8 cellular contexts compared by ENCODE assay signal in genomic region chr9:99905833-99906402, GRCh38. TPM values are rescaled to one million over a fixed set of nuclear protein-coding genes. Genes with fewer than 3 reads are reported as not detected.
DNase-seq lines count a peak whose midpoint lies in the region; ATAC-seq lines count a peak whose summit lies in the region.

No MANE protein-coding gene starts in this region.

- peak overlapping the region; percentile 84 to 96 (median 91) for H3K4me3 ChIP-seq in subcutaneous abdominal adipose tissue (ENCODE audit: low read depth in 1 of 5, low read length in 5 of 5)

- H3K27me3 ChIP-seq in subcutaneous abdominal adipose tissue (ENCODE audit: control insufficient read depth in 5 of 5, insufficient read depth in 4 of 5, low read length in 5 of 5) = no peaks in the 10 kb centered on the region

- peak; percentile 9 for DNase-seq in D341Med (ENCODE audit: low spot score)
- no peak for DNase-seq in activated naive CD4-positive, alpha-beta T cell treated with anti-CD3 and anti-CD28 coated beads, Interleukin-2, amount 50 U/mL, for 72 hours (ENCODE audit: low spot score in 2 of 2)
- DNase-seq in iris pigment epithelial cell (ENCODE audit: low read depth) = peak; percentile 11
- DNase-seq in midbrain (lab: John Stamatoyannopoulos, UW) = no peak
- no peak for DNase-seq in T1000 (lab: John Stamatoyannopoulos, UW)

- H3K36me3 Mint-ChIP-seq in activated naive CD4-positive, alpha-beta T cell treated with anti-CD3 and anti-CD28 coated beads, Interleukin-2, amount 50 U/mL, for 72 hours = peaks cover 6 to 17% of the 10 kb centered on the region in 2 donors

- H3K4me1 ChIP-seq in subcutaneous abdominal adipose tissue (ENCODE audit: control insufficient read depth in 5 of 5, insufficient read depth in 5 of 5, low read length in 5 of 5) = peaks cover 0 to 26% (median 16%) of the 10 kb centered on the region in 5 donors

- H3K9me3 ChIP-seq in subcutaneous abdominal adipose tissue (ENCODE audit: control insufficient read depth in 5 of 5, low read length in 5 of 5) = no peaks in the 10 kb centered on the region

- H3K27ac ChIP-seq in subcutaneous abdominal adipose tissue (ENCODE audit: low read depth, low read length) = no peak overlapping the region

- ATAC-seq in HG03354 (IDR thresholded peaks at IDR 0.05; ENCODE audit: poor library complexity, severe bottlenecking, unreplicated experiment) = peak; percentile 2
- ATAC-seq in activated naive CD4-positive, alpha-beta T cell treated with anti-CD3 and anti-CD28 coated beads, Interleukin-2, amount 50 U/mL, for 72 hours = no peak
- ATAC-seq in HG03571 (IDR thresholded peaks at IDR 0.05; ENCODE audit: unreplicated experiment) = no peak

- no peaks in the 10 kb centered on the region for H3K36me3 ChIP-seq in subcutaneous abdominal adipose tissue (ENCODE audit: control insufficient read depth in 5 of 5, insufficient read depth in 5 of 5, low read length in 5 of 5)

- H3K9me3 Mint-ChIP-seq in activated naive CD4-positive, alpha-beta T cell treated with anti-CD3 and anti-CD28 coated beads, Interleukin-2, amount 50 U/mL, for 72 hours = no peaks in the 10 kb centered on the region

- peak overlapping the region in 2 of 5 donors; percentile 71 to 73 for H3K9ac ChIP-seq in subcutaneous abdominal adipose tissue (ENCODE audit: low read length in 5 of 5)

- peak overlapping the region; percentile 95 for H3K27ac Mint-ChIP-seq in activated naive CD4-positive, alpha-beta T cell treated with anti-CD3 and anti-CD28 coated beads, Interleukin-2, amount 50 U/mL, for 72 hours

RNA-seq across cellular contexts. Expression of gene STX17, which starts 0.5 kb away (rescaled TPM):
- 10 to 100 TPM; 27.9 to 31.4 TPM for total RNA-seq in activated naive CD4-positive, alpha-beta T cell treated with anti-CD3 and anti-CD28 coated beads, Interleukin-2, amount 50 U/mL, for 72 hours

Comparison
In these comparisons a context has a peak if more than half of its experiments do, and no peak if none do; other contexts are left out.
1. DNase-seq: peak in D341Med (single experiment) and iris pigment epithelial cell (single experiment); none in activated naive CD4-positive, alpha-beta T cell treated with anti-CD3 and anti-CD28 coated beads, Interleukin-2, amount 50 U/mL, for 72 hours (0 of 2), midbrain (single experiment) and T1000 (single experiment).